In genomic region chr17:28346199-28346580, GRCh38 we compare ENCODE assay signal across 2 cellular contexts.
TF ChIP-seq lines count a peak whose summit lies in the region.

No MANE protein-coding gene starts in this region.

TF ChIP-seq in A549, 52 proteins besides CTCF, POLR2A, EP300 and RAD21:
- TF ChIP-seq HEYL (CRISPR knock-in tag; IDR thresholded peaks at IDR 0.05) (no peak), HOXA7 (CRISPR knock-in tag; IDR thresholded peaks at IDR 0.05) (0 out of 2 replicates have a peak, but pooled peaks have one; percentile 48), CEBPB (IDR thresholded peaks at IDR 0.05) (no peak), SMC3 (IDR thresholded peaks at IDR 0.05) (no peak), RNF2 (IDR thresholded peaks at IDR 0.05; ENCODE audit: borderline replicate concordance, low read depth) (no peak), ZC3H11A (IDR thresholded peaks at IDR 0.05) (no peak), KDM1A (IDR thresholded peaks at IDR 0.05; ENCODE audit: low read depth) (no peak), KDM5A (IDR thresholded peaks at IDR 0.05) (no peak)

TF ChIP-seq in HEK293, 187 proteins besides CTCF, POLR2A, EP300 and RAD21:
- TF ChIP-seq ZNF560 (tag by site-specific recombination; IDR thresholded peaks at IDR 0.05; ENCODE audit: borderline replicate concordance) (no peak), KLF16 (tag by site-specific recombination; IDR thresholded peaks at IDR 0.05) (no peak), GLI4 (tag by site-specific recombination; IDR thresholded peaks at IDR 0.05) (no peak), ZNF610 (tag by site-specific recombination; IDR thresholded peaks at IDR 0.05; ENCODE audit: borderline replicate concordance) (no peak), KLF7 (tag by site-specific recombination; IDR thresholded peaks at IDR 0.05; ENCODE audit: borderline replicate concordance) (no peak), ZBTB1 (tag by site-specific recombination; IDR thresholded peaks at IDR 0.05) (no peak), ZNF664 (tag by site-specific recombination; IDR thresholded peaks at IDR 0.05) (no peak), MZF1 (tag by site-specific recombination; IDR thresholded peaks at IDR 0.05; ENCODE audit: borderline replicate concordance) (no peak), ZNF645 (tag by site-specific recombination; IDR thresholded peaks at IDR 0.05) (no peak)
- TF ChIP-seq, protein P1, sequence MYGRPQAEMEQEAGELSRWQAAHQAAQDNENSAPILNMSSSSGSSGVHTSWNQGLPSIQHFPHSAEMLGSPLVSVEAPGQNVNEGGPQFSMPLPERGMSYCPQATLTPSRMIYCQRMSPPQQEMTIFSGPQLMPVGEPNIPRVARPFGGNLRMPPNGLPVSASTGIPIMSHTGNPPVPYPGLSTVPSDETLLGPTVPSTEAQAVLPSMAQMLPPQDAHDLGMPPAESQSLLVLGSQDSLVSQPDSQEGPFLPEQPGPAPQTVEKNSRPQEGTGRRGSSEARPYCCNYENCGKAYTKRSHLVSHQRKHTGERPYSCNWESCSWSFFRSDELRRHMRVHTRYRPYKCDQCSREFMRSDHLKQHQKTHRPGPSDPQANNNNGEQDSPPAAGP (tag by site-specific recombination; IDR thresholded peaks at IDR 0.05), result no peak
